8 cellular contexts compared by ENCODE assay signal in genomic region chr19:37594982-37595382, GRCh38. TPM values are rescaled to one million over a fixed set of nuclear protein-coding genes. Genes with fewer than 3 reads are reported as not detected.
DNase-seq lines count a peak whose midpoint lies in the region; ATAC-seq and TF ChIP-seq lines count a peak whose summit lies in the region.

No MANE protein-coding gene starts in this region.

- H2AFZ ChIP-seq in OCI-LY1 (ENCODE audit: low read length), result peak overlapping the region; percentile 54
- peak overlapping the region; percentile 96 for H2AFZ ChIP-seq in parathyroid adenoma

- TF ChIP-seq EP300 in transverse colon (IDR thresholded peaks at IDR 0.05; ENCODE audit: low read depth), result no peak

- WGBS in transverse colon (ENCODE audit: low coverage in 1 of 2), 2 donors, result 0% methylated on average over 20 of the region's 20 CpGs; no CpG with 5 or more reads in 1 of the 2 donors

- no peak for TF ChIP-seq CTCF in OCI-LY1 (IDR thresholded peaks at IDR 0.05; ENCODE audit: low read length)
- TF ChIP-seq CTCF in parathyroid adenoma (IDR thresholded peaks at IDR 0.05), result no peak
- TF ChIP-seq CTCF in transverse colon (IDR thresholded peaks at IDR 0.05), result no peak

- DNase-seq in GM03348 (ENCODE audit: low spot score) (peak; percentile 61), activated gamma-delta T cell (lab: John Stamatoyannopoulos, UW) (peak; percentile 35), glomerular endothelial cell (ENCODE audit: extremely low read depth, low read depth, low spot score) (peak; percentile 10), transverse colon (peak; percentile 66), glomerular visceral epithelial cell (ENCODE audit: extremely low spot score) (no peak)

- H3K9ac ChIP-seq in OCI-LY1 (ENCODE audit: low read length), result peak overlapping the region; percentile 79
- peak overlapping the region; percentile 63 for H3K9ac ChIP-seq in parathyroid adenoma

- H3K9me3 ChIP-seq in OCI-LY1 (ENCODE audit: low read length) (peaks cover 7% of the 10 kb centered on the region; the same call in 1 of the 2 replicates), parathyroid adenoma (ENCODE audit: control insufficient read depth, low read length) (no peaks in the 10 kb centered on the region), transverse colon (peaks cover 10 to 17% of the 10 kb centered on the region in 2 donors)

- H3K27me3 ChIP-seq in OCI-LY1 (ENCODE audit: insufficient read depth, low read length) (no peaks in the 10 kb centered on the region), parathyroid adenoma (ENCODE audit: control insufficient read depth, insufficient read depth, low read length) (no peaks in the 10 kb centered on the region), transverse colon (no peaks in the 10 kb centered on the region)

- ATAC-seq in HG02610 (IDR thresholded peaks at IDR 0.05; ENCODE audit: unreplicated experiment), result peak; percentile 3

- H4K20me1 ChIP-seq in OCI-LY1 (ENCODE audit: insufficient read depth, low read length), result no peaks in the 10 kb centered on the region

- intact Hi-C loops in transverse colon (cut with DNase I; ENCODE audit: low total_unique reads), result no loop called here

- H3K4me2 ChIP-seq in OCI-LY1 (ENCODE audit: low read length) (peak overlapping the region; percentile 81), parathyroid adenoma (ENCODE audit: low read length) (peak overlapping the region; percentile 79)

- no peaks in the 10 kb centered on the region for H3F3A ChIP-seq in OCI-LY1 (ENCODE audit: insufficient read depth, low read length)

- H3K9me2 ChIP-seq in OCI-LY1 (ENCODE audit: low read depth, low read length), result no peaks in the 10 kb centered on the region

- H3K79me2 ChIP-seq in OCI-LY1 (ENCODE audit: insufficient read depth, low read length) (no peaks in the 10 kb centered on the region), parathyroid adenoma (peaks cover 10% of the 10 kb centered on the region)

- H3K27ac ChIP-seq in OCI-LY1 (ENCODE audit: low read depth, low read length, poor library complexity, severe bottlenecking) (no peak overlapping the region), parathyroid adenoma (peak overlapping the region; percentile 90), transverse colon (peak overlapping the region; percentile 83 to 91 (median 88))

- H3K36me3 ChIP-seq in OCI-LY1 (ENCODE audit: insufficient read depth, low read length) (peaks cover 15% of the 10 kb centered on the region), parathyroid adenoma (ENCODE audit: control insufficient read depth, insufficient read depth, low read length) (no peaks in the 10 kb centered on the region), transverse colon (peaks cover 0 to 12% (median 0%) of the 10 kb centered on the region in 4 donors)

- in situ Hi-C loops in transverse colon (cut with MboI; ENCODE audit: low pct_ligation_motif_present in 1 of 4, low pct_unique_long_range_greater_than_20kb in 1 of 4, low sequenced_read_pairs in 3 of 4), result no loop called here

- H3K4me3 ChIP-seq in OCI-LY1 (ENCODE audit: low read depth, low read length, poor library complexity, severe bottlenecking), result peak overlapping the region; percentile 81
- H3K4me3 ChIP-seq in parathyroid adenoma (ENCODE audit: low read depth, low read length), result peak overlapping the region; percentile 99
- peak overlapping the region; percentile 47 to 80 (median 64) for H3K4me3 ChIP-seq in transverse colon

- TF ChIP-seq POLR2A in transverse colon (IDR thresholded peaks at IDR 0.05), result no peak

- H3K4me1 ChIP-seq in OCI-LY1 (ENCODE audit: insufficient read depth, low read length, severe bottlenecking) (peaks cover 16% of the 10 kb centered on the region), parathyroid adenoma (no peaks in the 10 kb centered on the region), transverse colon (peaks cover 5 to 20% (median 12%) of the 10 kb centered on the region in 4 donors)

RNA-seq across cellular contexts. Expression of gene ZNF540, which starts 0.3 kb away (rescaled TPM):
- total RNA-seq in glomerular endothelial cell, result 0.18 and 0.34 TPM in 2 replicates
- total RNA-seq in transverse colon, result 1 to 10 TPM in 2 of 4 donors, under 1 TPM in 1, not detected in 1; 0.40 to 3.4 (median 3.3) TPM

RNA-seq across cellular contexts. Expression of gene ZNF571, which starts 0.4 kb away (rescaled TPM):
- total RNA-seq in glomerular endothelial cell (1.5 and 2.0 TPM in 2 replicates), transverse colon (1 to 10 TPM in 3 of 4 donors, not detected in 1; 1.1 to 4.8 (median 3.1) TPM)
